ENCODE assay signal across 12 cellular contexts in the genomic region with DNA sequence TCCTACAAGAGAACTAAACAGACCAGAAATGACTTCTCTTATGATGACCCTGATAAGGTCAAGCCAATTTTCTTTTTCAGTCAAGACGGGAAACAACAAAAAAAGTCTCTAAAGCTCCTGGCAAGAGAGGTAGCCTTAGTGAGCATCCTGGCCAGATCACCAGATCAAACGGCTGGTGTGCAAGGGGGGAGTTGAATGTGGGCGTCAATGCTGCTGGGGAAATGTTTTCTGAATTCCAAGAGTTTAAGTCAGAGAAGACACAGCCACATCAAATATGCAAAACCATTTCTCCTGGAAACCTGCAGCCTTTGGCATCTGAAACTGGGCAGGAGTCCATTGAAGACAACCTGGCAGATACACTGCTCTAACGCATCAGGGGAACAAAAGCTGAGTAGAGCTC. TPM values are rescaled to one million over a fixed set of nuclear protein-coding genes. Genes with fewer than 3 reads are reported as not detected.
DNase-seq lines count a peak whose midpoint lies in the region; TF ChIP-seq lines count a peak whose summit lies in the region.
"Had no signal": no experiment of that assay in that cellular context is flagged by ENCODE, and none has a peak within 500 bp of the region (broad histone marks: within the 10 kb centered on the region; RNA-seq: fewer than 3 reads in every experiment).

No MANE protein-coding gene starts in this region.

- H3K4me3 Mint-ChIP-seq in osteocyte (ENCODE audit: unreplicated experiment), result no peak overlapping the region

- peak overlapping the region; percentile 64 for H3K27ac Mint-ChIP-seq in osteocyte (ENCODE audit: unreplicated experiment)

- no peaks in the 10 kb centered on the region for H3K9me3 Mint-ChIP-seq in osteocyte (ENCODE audit: unreplicated experiment)

- H3K4me3 ChIP-seq in WERI-Rb-1 (ENCODE audit: low read depth, low read length), result no peak overlapping the region
- H3K4me3 ChIP-seq: skin epidermis, stomach had no signal

- no peaks in the 10 kb centered on the region for H3K27me3 Mint-ChIP-seq in osteocyte (ENCODE audit: unreplicated experiment)

- H3K27me3 ChIP-seq in WERI-Rb-1 (ENCODE audit: insufficient read depth, low read depth, severe bottlenecking), result no peaks in the 10 kb centered on the region
- H3K27me3 ChIP-seq: stomach had no signal

- H3K36me3 Mint-ChIP-seq in osteocyte (ENCODE audit: unreplicated experiment), result peaks cover 63% of the 10 kb centered on the region

- no peaks in the 10 kb centered on the region for H3K9me3 ChIP-seq in WERI-Rb-1 (ENCODE audit: severe bottlenecking)
- H3K9me3 ChIP-seq: stomach had no signal

- peaks cover 12% of the 10 kb centered on the region for H3K4me1 Mint-ChIP-seq in osteocyte (ENCODE audit: unreplicated experiment)

- DNase-seq in ELR (ENCODE audit: low read depth) (peak; percentile 92), RPMI7951 (ENCODE audit: low read depth) (peak; percentile 92), dermis blood vessel endothelial cell (peak; percentile 88), osteocyte (ENCODE audit: extremely low spot score, unreplicated experiment) (no peak), HT-29 (ENCODE audit: low spot score) (no peak), NOMO-1 (lab: John Stamatoyannopoulos, UW; ENCODE audit: unreplicated experiment in 2 of 2) (no peak), NK-92 (lab: John Stamatoyannopoulos, UW; ENCODE audit: unreplicated experiment) (no peak), WERI-Rb-1 (no peak)
- DNase-seq: stomach had no signal

- no peak overlapping the region for H3K27ac ChIP-seq in WERI-Rb-1

- TF ChIP-seq CTCF in osteocyte (IDR thresholded peaks at IDR 0.05) (no peak), WERI-Rb-1 (IDR thresholded peaks at IDR 0.05; ENCODE audit: low read depth, low read length) (no peak)

- H3K36me3 ChIP-seq in WERI-Rb-1, result peaks cover 58% of the 10 kb centered on the region

RNA-seq across cellular contexts. Expression of a gene that starts 16.0 kb away (rescaled TPM):
- 0.88 and 1.7 TPM in 2 replicates for total RNA-seq in RPMI7951 (2014; rRNA removed; shearing (Covaris generic))
- total RNA-seq in dermis blood vessel endothelial cell, result 0.65 and 0.85 TPM in 2 replicates
- total RNA-seq in osteocyte, result 0.59 and 0.78 TPM in 2 replicates
- not detected in 2 replicates for total RNA-seq in HT-29 (2014; rRNA removed; shearing (Covaris generic))
- total RNA-seq: HepG2 had no signal

RNA-seq across cellular contexts. Expression of a gene that starts 51.8 kb away (rescaled TPM):
- 173 and 232 TPM in 2 replicates for total RNA-seq in RPMI7951 (2014; rRNA removed; shearing (Covaris generic))
- total RNA-seq in dermis blood vessel endothelial cell (under 0.01 TPM in 1 of 2 replicates, not detected in the other), osteocyte (54.0 and 58.8 TPM in 2 replicates)
- total RNA-seq in HT-29 (2014; rRNA removed; shearing (Covaris generic)), result not detected in 2 replicates
- total RNA-seq: dermis microvascular lymphatic vessel endothelial cell, HepG2 had no signal

Comparison
In these comparisons a context has a peak if more than half of its experiments do, and no peak if none do; other contexts are left out.
1. DNase-seq: peak in ELR (single experiment), RPMI7951 (single experiment) and dermis blood vessel endothelial cell (single experiment); none in osteocyte (single experiment), HT-29 (single experiment), NOMO-1 (0 of 2), NK-92 (single experiment) and WERI-Rb-1 (single experiment).
2. RNA of a gene that starts 51.8 kb away (total RNA-seq): 173 to 232 TPM in RPMI7951 and 54.0 to 58.8 TPM in osteocyte; under 0.01 TPM in dermis blood vessel endothelial cell and not detected in HT-29; every median in the first group is over 10 times any median in the second.